In genomic region chr17:1907818-1908698, GRCh38 we compare ENCODE assay signal across 8 cellular contexts.
DNase-seq lines count a peak whose midpoint lies in the region; ATAC-seq lines count a peak whose summit lies in the region.

No MANE protein-coding gene starts in this region.

- peaks cover 51% of the 10 kb centered on the region for H3K27me3 Mint-ChIP-seq in activated CD4-positive, alpha-beta T cell treated with anti-CD3 and anti-CD28 coated beads for 36 hours
- H3K27me3 Mint-ChIP-seq in activated naive CD4-positive, alpha-beta T cell treated with anti-CD3 and anti-CD28 coated beads for 36 hours (ENCODE audit: low read depth): peaks cover 48% of the 10 kb centered on the region

- no peaks in the 10 kb centered on the region for H3K9me3 Mint-ChIP-seq in activated CD4-positive, alpha-beta T cell treated with anti-CD3 and anti-CD28 coated beads for 36 hours (ENCODE audit: low read depth)
- no peaks in the 10 kb centered on the region for H3K9me3 Mint-ChIP-seq in activated naive CD4-positive, alpha-beta T cell treated with anti-CD3 and anti-CD28 coated beads for 36 hours

- POLR2A ChIA-PET in activated CD4-positive, alpha-beta T cell treated with anti-CD3 and anti-CD28 coated beads for 36 hours (lab: Charles Lee): no interaction called here

- intact Hi-C loops in activated CD4-positive, alpha-beta T cell treated with anti-CD3 and anti-CD28 coated beads for 36 hours (cut with DNase I, micrococcal nuclease): loop anchor here (1.0 to 5.0 kb wide), 3 partner anchors 118 to 122 kb away; partner anchors contain the start of genes DPH1 (in 1 of the 2) and RTN4RL1 (in 1 of the 2)
- intact Hi-C loops in activated naive CD4-positive, alpha-beta T cell treated with anti-CD3 and anti-CD28 coated beads for 36 hours (cut with micrococcal nuclease): loop anchor here (1.0 kb wide), 2 partner anchors 118 to 122 kb away; partner anchors contain the start of gene DPH1

- peaks cover 2% of the 10 kb centered on the region for H3K4me1 Mint-ChIP-seq in activated CD4-positive, alpha-beta T cell treated with anti-CD3 and anti-CD28 coated beads for 36 hours
- H3K4me1 Mint-ChIP-seq in activated naive CD4-positive, alpha-beta T cell treated with anti-CD3 and anti-CD28 coated beads for 36 hours (ENCODE audit: low read depth): peaks cover 8% of the 10 kb centered on the region

- H3K4me3 Mint-ChIP-seq in activated CD4-positive, alpha-beta T cell treated with anti-CD3 and anti-CD28 coated beads for 36 hours: no peak overlapping the region
- peak overlapping the region; percentile 18 for H3K4me3 Mint-ChIP-seq in activated naive CD4-positive, alpha-beta T cell treated with anti-CD3 and anti-CD28 coated beads for 36 hours

- no peak overlapping the region for H3K27ac Mint-ChIP-seq in activated CD4-positive, alpha-beta T cell treated with anti-CD3 and anti-CD28 coated beads for 36 hours
- H3K27ac Mint-ChIP-seq in activated naive CD4-positive, alpha-beta T cell treated with anti-CD3 and anti-CD28 coated beads for 36 hours: no peak overlapping the region

- CTCF ChIA-PET in activated CD4-positive, alpha-beta T cell treated with anti-CD3 and anti-CD28 coated beads for 36 hours (lab: Charles Lee): interaction anchor here (0.8 to 1.4 kb wide), 5 partner anchors 12 to 323 kb away, joined by 3 to 4 read pairs (median 4); no protein-coding TSS in a partner anchor
- CTCF ChIA-PET in activated naive CD4-positive, alpha-beta T cell treated with anti-CD3 and anti-CD28 coated beads for 36 hours (lab: Charles Lee): interaction anchor here (0.6 to 1.8 kb wide), 2 partner anchors 120 to 337 kb away, joined by 3 to 8 read pairs; no protein-coding TSS in a partner anchor

- DNase-seq in activated CD4-positive, alpha-beta T cell treated with anti-CD3 and anti-CD28 coated beads for 36 hours: peak; percentile 40
- DNase-seq in activated CD4-positive, alpha-beta T cell treated with anti-CD3 and anti-CD28 coated beads for 1 hour: no peak
- peak; percentile 30 for DNase-seq in activated naive CD4-positive, alpha-beta T cell treated with anti-CD3 and anti-CD28 coated beads for 36 hours
- DNase-seq in hepatic stellate cell (ENCODE audit: low spot score) (peak; percentile 50), HK-2 (ENCODE audit: unreplicated experiment) (no peak), LoVo (ENCODE audit: low spot score) (no peak)
- peak; percentile 16 for DNase-seq in stimulated activated naive CD8-positive, alpha-beta T cell treated with anti-CD3 and anti-CD28 coated beads, Interleukin-15, Interleukin-2, amounts not matched to agents 100 U/mL and 50 U/mL, for 24 hours

- H3K36me3 Mint-ChIP-seq in activated CD4-positive, alpha-beta T cell treated with anti-CD3 and anti-CD28 coated beads for 36 hours (ENCODE audit: low read depth): no peaks in the 10 kb centered on the region
- H3K36me3 Mint-ChIP-seq in activated naive CD4-positive, alpha-beta T cell treated with anti-CD3 and anti-CD28 coated beads for 36 hours (ENCODE audit: low read depth): no peaks in the 10 kb centered on the region

- ATAC-seq in activated CD4-positive, alpha-beta T cell treated with anti-CD3 and anti-CD28 coated beads for 36 hours: peak; percentile 55
- no peak for ATAC-seq in stimulated activated naive CD8-positive, alpha-beta T cell treated with anti-CD3 and anti-CD28 coated beads, Interleukin-15, Interleukin-2, amounts not matched to agents 100 U/mL and 50 U/mL, for 24 hours
- ATAC-seq in GM18909 (IDR thresholded peaks at IDR 0.05; ENCODE audit: poor library complexity, unreplicated experiment): no peak

Comparison
In these comparisons a context has a peak if more than half of its experiments do, and no peak if none do; other contexts are left out.
1. DNase-seq: peak in activated CD4-positive, alpha-beta T cell treated with anti-CD3 and anti-CD28 coated beads for 36 hours (single experiment), activated naive CD4-positive, alpha-beta T cell treated with anti-CD3 and anti-CD28 coated beads for 36 hours (single experiment), hepatic stellate cell (single experiment) and stimulated activated naive CD8-positive, alpha-beta T cell treated with anti-CD3 and anti-CD28 coated beads, Interleukin-15, Interleukin-2, amounts not matched to agents 100 U/mL and 50 U/mL, for 24 hours (single experiment); none in activated CD4-positive, alpha-beta T cell treated with anti-CD3 and anti-CD28 coated beads for 1 hour (single experiment), HK-2 (single experiment) and LoVo (single experiment).